27 cellular contexts compared by ENCODE assay signal in the genomic region with DNA sequence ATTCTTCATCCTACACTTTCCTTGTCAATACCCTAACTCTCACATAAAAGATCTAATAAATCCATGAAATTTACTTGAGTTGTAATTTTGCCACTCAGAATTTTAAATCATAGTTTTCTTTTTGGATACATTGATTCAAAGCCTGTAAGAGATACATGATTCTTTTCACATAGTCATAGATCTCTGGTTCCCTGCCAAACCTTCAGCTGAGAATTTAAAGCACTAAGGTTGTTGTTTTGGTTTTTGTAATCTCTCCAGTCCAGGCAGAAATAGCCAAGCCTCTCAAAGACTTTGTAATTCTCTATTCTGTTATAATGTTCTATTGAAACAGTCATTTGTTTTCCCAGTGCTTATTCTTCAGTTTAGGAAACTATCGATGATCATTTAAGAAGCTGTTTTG.
DNase-seq lines count a peak whose midpoint lies in the region; FAIRE-seq and TF ChIP-seq lines count a peak whose summit lies in the region.
"Had no signal": no experiment of that assay in that cellular context is flagged by ENCODE, and none has a peak within 500 bp of the region (broad histone marks: within the 10 kb centered on the region; RNA-seq: fewer than 3 reads in every experiment).

No MANE protein-coding gene starts in this region.

- H3K9me3 ChIP-seq in astrocyte (ENCODE audit: insufficient read depth, low read depth, low read length) (no peaks in the 10 kb centered on the region), fibroblast of lung (ENCODE audit: control insufficient read depth, insufficient read depth, low read depth, low read length) (no peaks in the 10 kb centered on the region)
- H3K9me3 ChIP-seq: A549, SK-N-SH had no signal

- no peaks in the 10 kb centered on the region for H3K27me3 Mint-ChIP-seq in astrocyte (ENCODE audit: low read depth, unreplicated experiment)
- H3K27me3 Mint-ChIP-seq: B cell, IgD-negative memory B cell had no signal

- H3K4me1 ChIP-seq in astrocyte (ENCODE audit: insufficient read depth, low read length) = no peaks in the 10 kb centered on the region
- H3K4me1 ChIP-seq in fibroblast of lung (ENCODE audit: control insufficient read depth, extremely low read depth, insufficient read depth, low read length) = no peaks in the 10 kb centered on the region
- H3K4me1 ChIP-seq: A549 had no signal

- H3K36me3 ChIP-seq in astrocyte (ENCODE audit: insufficient read depth, low read length) (no peaks in the 10 kb centered on the region), fibroblast of lung (ENCODE audit: control insufficient read depth, insufficient read depth, low read length) (no peaks in the 10 kb centered on the region)

- no peak overlapping the region for H3K4me2 ChIP-seq in astrocyte (ENCODE audit: low read length)
- H3K4me2 ChIP-seq in fibroblast of lung (ENCODE audit: extremely low read depth, insufficient read depth, low read length) = no peak overlapping the region
- H3K4me2 ChIP-seq: A549, KMS-11, SK-N-SH had no signal

- H3K27me3 ChIP-seq in astrocyte (ENCODE audit: insufficient read depth, low read length) (no peaks in the 10 kb centered on the region), fibroblast of lung (ENCODE audit: control insufficient read depth, insufficient read depth, low read length) (no peaks in the 10 kb centered on the region)

- DNase-seq in ELR (ENCODE audit: low read depth) = peak; percentile 10
- peak; percentile 62 for DNase-seq in astrocyte (ENCODE audit: low read depth)
- peak; percentile 48 to 70 for DNase-seq in fibroblast of lung (ENCODE audit: low read depth in 2 of 2)
- peak; percentile 13 for DNase-seq in skeletal muscle cell (ENCODE audit: low read depth)
- DNase-seq in COLO829 (ENCODE audit: low spot score) = no peak
- DNase-seq in D721Med (ENCODE audit: insufficient read length, low spot score) = no peak
- no peak for DNase-seq in NCI-H1436 (lab: John Stamatoyannopoulos, UW)
- DNase-seq in islet precursor cell = no peak
- DNase-seq: CD8-positive, alpha-beta T cell; DMS153; DND-41; GDM1; NCI-H1048; NCI-H1417 treated with DMSO at 0.1 percent for 48 hours; NCI-H1930; NCI-H2107; NCI-H524; NCI-H774; PC-3; SK-N-SH; SW 1271 had no signal

- TF ChIP-seq CTCF in astrocyte (IDR thresholded peaks at IDR 0.05; ENCODE audit: insufficient read depth, low read depth, low read length) (no peak), fibroblast of lung (conservative IDR thresholded peaks at IDR 0.05 in 1 of 2, IDR thresholded peaks at IDR 0.05 in 1 of 2; ENCODE audit: low read depth in 1 of 2, low read length in 2 of 2) (no peak), D721Med (IDR thresholded peaks at IDR 0.05; ENCODE audit: insufficient read depth, missing control alignments) (no peak)

- no peak overlapping the region for H3K4me3 Mint-ChIP-seq in astrocyte (ENCODE audit: unreplicated experiment)
- H3K4me3 Mint-ChIP-seq: B cell; CD8-positive, alpha-beta T cell; IgD-negative memory B cell had no signal

- no peak for FAIRE-seq in astrocyte (lab: Jason Lieb, UNC)
- FAIRE-seq in D721Med (lab: Jason Lieb, UNC) = no peak
- FAIRE-seq: A549, GM12878 had no signal

- no peaks in the 10 kb centered on the region for H3K36me3 Mint-ChIP-seq in astrocyte (ENCODE audit: low read depth, unreplicated experiment)
- H3K36me3 Mint-ChIP-seq: CD8-positive, alpha-beta T cell; IgD-negative memory B cell had no signal

- H3K4me3 ChIP-seq in astrocyte (ENCODE audit: insufficient read depth, low read depth, low read length) (no peak overlapping the region), fibroblast of lung (replicated peaks in 1 of 4; ENCODE audit: control extremely low read depth in 1 of 4, insufficient read depth in 1 of 4, low read depth in 3 of 4, low read length in 4 of 4) (no peak overlapping the region), skeletal muscle cell (ENCODE audit: low read depth, low read length) (no peak overlapping the region)
- H3K4me3 ChIP-seq: A549, GM12878 had no signal

- H3K27ac Mint-ChIP-seq in astrocyte (ENCODE audit: unreplicated experiment) = no peak overlapping the region
- H3K27ac Mint-ChIP-seq: B cell; CD8-positive, alpha-beta T cell; IgD-negative memory B cell had no signal

- H3K9ac ChIP-seq in astrocyte (ENCODE audit: low read length) (no peak overlapping the region), fibroblast of lung (ENCODE audit: insufficient read depth, low read length) (no peak overlapping the region)
- H3K9ac ChIP-seq: KMS-11, SK-N-SH had no signal

- H4K20me1 ChIP-seq in astrocyte (ENCODE audit: insufficient read depth, low read length) = no peaks in the 10 kb centered on the region
- H4K20me1 ChIP-seq in fibroblast of lung (ENCODE audit: control insufficient read depth, extremely low read depth, insufficient read depth, low read length) = no peaks in the 10 kb centered on the region

- H3K9me3 Mint-ChIP-seq in astrocyte (ENCODE audit: unreplicated experiment) = no peaks in the 10 kb centered on the region
- H3K9me3 Mint-ChIP-seq: CD8-positive, alpha-beta T cell had no signal

- H3K79me2 ChIP-seq in astrocyte (ENCODE audit: insufficient read depth, low read length) = no peaks in the 10 kb centered on the region
- H3K79me2 ChIP-seq in fibroblast of lung (ENCODE audit: control insufficient read depth, insufficient read depth, low read length) = no peaks in the 10 kb centered on the region

- H2AFZ ChIP-seq in astrocyte (ENCODE audit: low read depth, low read length) = no peak overlapping the region
- no peak overlapping the region for H2AFZ ChIP-seq in fibroblast of lung (ENCODE audit: low read length)

- H3K27ac ChIP-seq in astrocyte (ENCODE audit: low read depth, low read length) = no peak overlapping the region
- H3K27ac ChIP-seq in fibroblast of lung (ENCODE audit: insufficient read depth, low read length) = no peak overlapping the region
- H3K27ac ChIP-seq: A549, C4-2B, KMS-11 had no signal

- H3K4me1 Mint-ChIP-seq in astrocyte (ENCODE audit: low read depth, unreplicated experiment) = no peaks in the 10 kb centered on the region
- H3K4me1 Mint-ChIP-seq: B cell, IgD-negative memory B cell had no signal

Comparison
In these comparisons a context has a peak if more than half of its experiments do, and no peak if none do; other contexts are left out.
1. DNase-seq: peak in ELR (single experiment), astrocyte (single experiment), fibroblast of lung (2 of 2) and skeletal muscle cell (single experiment); none in COLO829 (single experiment), D721Med (single experiment), NCI-H1436 (single experiment) and islet precursor cell (single experiment).